In genomic region chr15:90871097-90871715, GRCh38 we compare ENCODE assay signal across 8 cellular contexts. TPM values are rescaled to one million over a fixed set of nuclear protein-coding genes. Genes with fewer than 3 reads are reported as not detected.
DNase-seq lines count a peak whose midpoint lies in the region; ATAC-seq, FAIRE-seq and TF ChIP-seq lines count a peak whose summit lies in the region.

No MANE protein-coding gene starts in this region.

- ATAC-seq in foreskin keratinocyte (no peak), pancreas (peak in 1 of 4 donors; percentile 19), HG03135 (IDR thresholded peaks at IDR 0.05; ENCODE audit: unreplicated experiment) (no peak), HG02981 (IDR thresholded peaks at IDR 0.05; ENCODE audit: unreplicated experiment) (no peak), GM18519 (IDR thresholded peaks at IDR 0.05; ENCODE audit: low FRiP score, unreplicated experiment) (no peak)

- H3K9ac ChIP-seq in HUES48 (ENCODE audit: low read depth, low read length): 0 out of 2 replicates have a peak overlapping the region, but pooled peaks have one; percentile 45

- H3K27ac ChIP-seq in HUES48 (ENCODE audit: low read depth, low read length): peak overlapping the region; percentile 92
- H3K27ac ChIP-seq in foreskin keratinocyte: peak overlapping the region; percentile 82
- peak overlapping the region; percentile 86 to 96 (median 92) for H3K27ac ChIP-seq in pancreas

- no peak for FAIRE-seq in pancreas (lab: Jason Lieb, UNC)

- H3K4me3 Mint-ChIP-seq in activated T-helper 1 cell treated with anti-CD3 and anti-CD28 coated beads, Interleukin-12 subunit alpha, Interleukin-12 subunit beta, Interleukin-2, Interleukin-4 antibody, amounts not matched to agents 30 ng/mL and 10 ng/mL and 1 ng/mL, durations not matched to agents 14 hours and 24 hours and 36 hours: peak overlapping the region; percentile 94

- TF ChIP-seq CTCF in GM12865 (IDR thresholded peaks at IDR 0.05; ENCODE audit: insufficient read depth, low read depth, low read length, missing control alignments) (no peak), foreskin keratinocyte (conservative IDR thresholded peaks at IDR 0.05) (no peak), pancreas (IDR thresholded peaks at IDR 0.05) (no peak)

- peaks cover 55% of the 10 kb centered on the region for H3K36me3 Mint-ChIP-seq in activated T-helper 1 cell treated with anti-CD3 and anti-CD28 coated beads, Interleukin-12 subunit alpha, Interleukin-12 subunit beta, Interleukin-2, Interleukin-4 antibody, amounts not matched to agents 30 ng/mL and 10 ng/mL and 1 ng/mL, durations not matched to agents 14 hours and 24 hours and 36 hours (ENCODE audit: low read depth)

- peak overlapping the region; percentile 95 for H3K27ac Mint-ChIP-seq in activated T-helper 1 cell treated with anti-CD3 and anti-CD28 coated beads, Interleukin-12 subunit alpha, Interleukin-12 subunit beta, Interleukin-2, Interleukin-4 antibody, amounts not matched to agents 30 ng/mL and 10 ng/mL and 1 ng/mL, durations not matched to agents 14 hours and 24 hours and 36 hours

- H3K36me3 ChIP-seq in HUES48 (ENCODE audit: control insufficient read depth, insufficient read depth, low read length) (no peaks in the 10 kb centered on the region), pancreas (peaks cover 0 to 7% (median 6%) of the 10 kb centered on the region in 3 donors)

- H3K4me1 ChIP-seq in HUES48 (ENCODE audit: control insufficient read depth, insufficient read depth, low read length) (peaks cover 54% of the 10 kb centered on the region), foreskin keratinocyte (peaks cover 25% of the 10 kb centered on the region), pancreas (peaks cover 14 to 54% (median 30%) of the 10 kb centered on the region in 3 donors)

- H3K27me3 ChIP-seq in HUES48 (ENCODE audit: control insufficient read depth, insufficient read depth, low read length) (no peaks in the 10 kb centered on the region), foreskin keratinocyte (no peaks in the 10 kb centered on the region), pancreas (no peaks in the 10 kb centered on the region)

- H3K27me3 Mint-ChIP-seq in activated T-helper 1 cell treated with anti-CD3 and anti-CD28 coated beads, Interleukin-12 subunit alpha, Interleukin-12 subunit beta, Interleukin-2, Interleukin-4 antibody, amounts not matched to agents 30 ng/mL and 10 ng/mL and 1 ng/mL, durations not matched to agents 14 hours and 24 hours and 36 hours (ENCODE audit: insufficient read depth): no peaks in the 10 kb centered on the region

- intact Hi-C loops in activated T-helper 1 cell treated with anti-CD3 and anti-CD28 coated beads, Interleukin-12 subunit alpha, Interleukin-12 subunit beta, Interleukin-2, Interleukin-4 antibody, amounts not matched to agents 30 ng/mL and 10 ng/mL and 1 ng/mL, durations not matched to agents 14 hours and 24 hours and 36 hours (cut with micrococcal nuclease): no loop called here
- intact Hi-C loops in pancreas (cut with DNase I): no loop called here

- H3K9me3 ChIP-seq in HUES48 (ENCODE audit: control insufficient read depth, insufficient read depth, low read length): no peaks in the 10 kb centered on the region
- no peaks in the 10 kb centered on the region for H3K9me3 ChIP-seq in pancreas

- H3K9me3 Mint-ChIP-seq in activated T-helper 1 cell treated with anti-CD3 and anti-CD28 coated beads, Interleukin-12 subunit alpha, Interleukin-12 subunit beta, Interleukin-2, Interleukin-4 antibody, amounts not matched to agents 30 ng/mL and 10 ng/mL and 1 ng/mL, durations not matched to agents 14 hours and 24 hours and 36 hours: no peaks in the 10 kb centered on the region

- H3K4me1 Mint-ChIP-seq in activated T-helper 1 cell treated with anti-CD3 and anti-CD28 coated beads, Interleukin-12 subunit alpha, Interleukin-12 subunit beta, Interleukin-2, Interleukin-4 antibody, amounts not matched to agents 30 ng/mL and 10 ng/mL and 1 ng/mL, durations not matched to agents 14 hours and 24 hours and 36 hours (ENCODE audit: low read depth): peaks cover 73% of the 10 kb centered on the region

- DNase-seq in GM12865 (ENCODE audit: low read depth): peak; percentile 36
- DNase-seq in activated T-helper 1 cell treated with anti-CD3 and anti-CD28 coated beads, Interleukin-12 subunit alpha, Interleukin-12 subunit beta, Interleukin-2, Interleukin-4 antibody, amounts not matched to agents 30 ng/mL and 10 ng/mL and 1 ng/mL, durations not matched to agents 14 hours and 24 hours and 36 hours (ENCODE audit: low spot score): no peak
- no peak for DNase-seq in foreskin keratinocyte
- peak in 4 of 6 donors; percentile 53 to 79 (median 67) for DNase-seq in pancreas

- WGBS in pancreas, 2 donors: 1% methylated on average over 17 to 74 of the region's 74 CpGs

- peak overlapping the region; percentile 80 for H3K4me3 ChIP-seq in GM12865 (ENCODE audit: low read depth, low read length)
- H3K4me3 ChIP-seq in HUES48 (ENCODE audit: low read depth, low read length): peak overlapping the region; percentile 75
- H3K4me3 ChIP-seq in pancreas: peak overlapping the region; percentile 77 to 93 (median 88)

RNA-seq across cellular contexts. Expression of gene FURIN, which starts 2.8 kb away (rescaled TPM):
- total RNA-seq in activated T-helper 1 cell treated with anti-CD3 and anti-CD28 coated beads, Interleukin-12 subunit alpha, Interleukin-12 subunit beta, Interleukin-2, Interleukin-4 antibody, amounts not matched to agents 30 ng/mL and 10 ng/mL and 1 ng/mL, durations not matched to agents 14 hours and 24 hours and 36 hours: 530 and 545 TPM in 2 replicates
- 62.7 and 78.9 TPM in 2 replicates for total RNA-seq in foreskin keratinocyte
- polyA plus RNA-seq in foreskin keratinocyte: 47.7 and 55.9 TPM in 2 replicates
- 100 to 1,000 TPM in 3 of 6 donors, 10 to 100 TPM in 3; 50.3 to 106 (median 98.8) TPM for total RNA-seq in pancreas
- polyA plus RNA-seq in pancreas: 10 to 100 TPM; 52.5 to 67.7 TPM

RNA-seq across cellular contexts. Expression of gene FES, which starts 13.1 kb away (rescaled TPM):
- 45.4 and 57.1 TPM in 2 replicates for total RNA-seq in activated T-helper 1 cell treated with anti-CD3 and anti-CD28 coated beads, Interleukin-12 subunit alpha, Interleukin-12 subunit beta, Interleukin-2, Interleukin-4 antibody, amounts not matched to agents 30 ng/mL and 10 ng/mL and 1 ng/mL, durations not matched to agents 14 hours and 24 hours and 36 hours
- total RNA-seq in foreskin keratinocyte (1.5 and 1.8 TPM in 2 replicates), pancreas (10 to 100 TPM in 1 of 6 donors, 1 to 10 TPM in 5; 3.9 to 23.0 (median 8.6) TPM)
- polyA plus RNA-seq in foreskin keratinocyte (0.69 and 1.5 TPM in 2 replicates), pancreas (10 to 100 TPM; 24.4 to 26.5 TPM)

RNA-seq across cellular contexts. Expression of gene MAN2A2, which starts 31.9 kb away (rescaled TPM):
- 228 and 239 TPM in 2 replicates for total RNA-seq in activated T-helper 1 cell treated with anti-CD3 and anti-CD28 coated beads, Interleukin-12 subunit alpha, Interleukin-12 subunit beta, Interleukin-2, Interleukin-4 antibody, amounts not matched to agents 30 ng/mL and 10 ng/mL and 1 ng/mL, durations not matched to agents 14 hours and 24 hours and 36 hours
- 10.3 and 11.0 TPM in 2 replicates for total RNA-seq in foreskin keratinocyte
- polyA plus RNA-seq in foreskin keratinocyte: 4.8 and 5.8 TPM in 2 replicates
- 10 to 100 TPM; 56.6 to 88.2 (median 67.7) TPM for total RNA-seq in pancreas
- polyA plus RNA-seq in pancreas: 100 to 1,000 TPM in 1 of 2 donors, 10 to 100 TPM in 1; 57.2 to 118 TPM

Comparison
In these comparisons a context has a peak if more than half of its experiments do, and no peak if none do; other contexts are left out.
1. DNase-seq: peak in GM12865 (single experiment) and pancreas (4 of 6); none in activated T-helper 1 cell treated with anti-CD3 and anti-CD28 coated beads, Interleukin-12 subunit alpha, Interleukin-12 subunit beta, Interleukin-2, Interleukin-4 antibody, amounts not matched to agents 30 ng/mL and 10 ng/mL and 1 ng/mL, durations not matched to agents 14 hours and 24 hours and 36 hours (single experiment) and foreskin keratinocyte (0 of 2).
2. Peak in every context shown above with its lines, with median percentiles within 50 percentile points of each other: H3K4me3 ChIP-seq and H3K27ac ChIP-seq.